In genomic region chr9:21455320-21455719, GRCh38 we compare ENCODE assay signal across 1 cellular context.
TF ChIP-seq lines count a peak whose summit lies in the region.

No MANE protein-coding gene starts in this region.

TF ChIP-seq in HCT116, 20 proteins besides CTCF, POLR2A, EP300 and RAD21 (continued from another document):
- TF ChIP-seq REST (IDR thresholded peaks at IDR 0.05; ENCODE audit: low read depth), result no peak
- no peak for TF ChIP-seq FOSL1 (IDR thresholded peaks at IDR 0.05; ENCODE audit: low read depth)
- TF ChIP-seq YY1 (IDR thresholded peaks at IDR 0.05; ENCODE audit: extremely low read depth, insufficient replicate concordance, low read depth, low read length), result no peak
- TF ChIP-seq POLR2AphosphoS5 (IDR thresholded peaks at IDR 0.05; ENCODE audit: low read depth, low read length), result no peak
- TF ChIP-seq CBX3 (IDR thresholded peaks at IDR 0.05; ENCODE audit: low read depth), result no peak
- no peak for TF ChIP-seq CEBPB (IDR thresholded peaks at IDR 0.05; ENCODE audit: low read depth)
- no peak for TF ChIP-seq EGR1 (IDR thresholded peaks at IDR 0.05; ENCODE audit: low read depth)
TF ChIP-seq in HCT116: peak in this region for 0.
